21 cellular contexts compared by ENCODE assay signal in genomic region chr2:9961014-9961413, GRCh38.
"Had no signal": no experiment of that assay in that cellular context is flagged by ENCODE, and none has a peak within 500 bp of the region (broad histone marks: within the 10 kb centered on the region; RNA-seq: fewer than 3 reads in every experiment).

No MANE protein-coding gene starts in this region.

- H3K4me1 ChIP-seq: heart right ventricle, parathyroid adenoma, sigmoid colon, upper lobe of right lung had no signal

- H2AFZ ChIP-seq: parathyroid adenoma had no signal

- H3K27me3 Mint-ChIP-seq: brain had no signal

- H3K27me3 ChIP-seq: heart right ventricle, sigmoid colon, upper lobe of right lung had no signal

- H3K4me1 Mint-ChIP-seq: WTC11 had no signal

- H3K27ac Mint-ChIP-seq: activated naive CD4-positive, alpha-beta T cell treated with anti-CD3 and anti-CD28 coated beads, Interleukin-2, amount 50 U/mL, for 24 hours; natural killer cell; T-helper 1 cell treated with Interleukin-12 subunit alpha and Interleukin-12 subunit beta and Interleukin-4 antibody, amounts not matched to agents 30 μg/mL and 1 μg/mL, for 36 hours; WTC11 had no signal

- H3K36me3 Mint-ChIP-seq: natural killer cell, WTC11 had no signal

- DNase-seq: activated gamma-delta T cell treated with Interleukin-2 at 50 U/mL for 16 hours; activated T-cell treated with anti-CD3 and anti-CD28 coated beads, Interleukin-2, amount 50 U/mL, for 1 hour; aorta; effector CD4-positive, alpha-beta T cell; foreskin fibroblast; heart right ventricle; kidney; midbrain; natural killer cell; sigmoid colon; stimulated activated CD4-positive, alpha-beta T cell treated with anti-CD3 and anti-CD28 coated beads, Interleukin-15, amount 100 ng/mL, for 24 hours; stimulated activated CD4-positive, alpha-beta T cell treated with anti-CD3 and anti-CD28 coated beads, Interleukin-2, amount 100 ng/mL, for 48 hours; stimulated activated naive CD4-positive, alpha-beta T cell; T1000; upper lobe of right lung had no signal

- H3K27ac ChIP-seq: heart right ventricle, parathyroid adenoma, sigmoid colon, upper lobe of right lung had no signal

- H3K9ac ChIP-seq: parathyroid adenoma had no signal

- H3K9me3 ChIP-seq: heart right ventricle, sigmoid colon, upper lobe of right lung had no signal

- H3K4me3 ChIP-seq: heart right ventricle, sigmoid colon, smooth muscle cell, upper lobe of right lung had no signal

- H3K4me2 ChIP-seq: smooth muscle cell had no signal

- H3K9me3 Mint-ChIP-seq: activated naive CD4-positive, alpha-beta T cell treated with anti-CD3 and anti-CD28 coated beads, Interleukin-2, amount 50 U/mL, for 24 hours; brain; natural killer cell; T-helper 1 cell treated with Interleukin-12 subunit alpha and Interleukin-12 subunit beta and Interleukin-4 antibody, amounts not matched to agents 30 μg/mL and 1 μg/mL, for 36 hours; WTC11 had no signal

- H3K36me3 ChIP-seq: upper lobe of right lung had no signal

- H3K4me3 Mint-ChIP-seq: activated naive CD4-positive, alpha-beta T cell treated with anti-CD3 and anti-CD28 coated beads, Interleukin-2, amount 50 U/mL, for 24 hours; natural killer cell; T-helper 1 cell treated with Interleukin-12 subunit alpha and Interleukin-12 subunit beta and Interleukin-4 antibody, amounts not matched to agents 30 μg/mL and 1 μg/mL, for 36 hours; WTC11 had no signal
